In the genomic region with DNA sequence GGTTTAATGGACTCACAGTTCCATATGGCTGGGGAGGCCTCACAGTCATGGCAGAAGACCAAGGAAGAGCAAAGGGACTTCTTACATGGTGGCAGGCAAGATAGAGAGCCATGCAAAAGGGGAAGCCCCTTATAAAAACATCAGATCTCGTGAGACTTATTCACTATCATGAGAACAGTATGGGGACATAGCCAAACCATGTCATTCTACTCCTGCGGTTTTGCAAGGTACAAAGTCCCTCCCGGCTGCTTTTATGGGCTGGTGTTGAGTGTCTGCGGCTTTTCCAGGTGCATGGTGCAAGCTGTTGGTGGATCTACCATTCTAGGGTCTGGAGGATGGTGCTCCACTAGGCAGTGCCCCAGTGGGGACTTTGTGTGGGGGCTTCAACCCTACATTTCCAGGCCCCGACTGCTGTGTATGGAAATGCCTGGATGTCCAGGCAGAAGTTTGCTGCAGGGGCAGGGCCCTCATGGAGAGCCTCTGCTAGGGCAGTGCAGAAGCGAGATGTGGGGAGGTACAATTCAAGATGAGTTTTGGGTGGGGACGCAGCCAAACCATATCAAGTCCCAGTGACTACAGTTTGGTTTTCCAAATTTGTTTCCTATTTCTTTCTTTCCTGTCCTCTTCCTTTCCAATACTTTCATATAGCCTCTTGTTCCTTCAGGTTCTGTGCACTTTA, we compare ENCODE assay signal across 9 cellular contexts. TPM values are rescaled to one million over a fixed set of nuclear protein-coding genes. Genes with fewer than 3 reads are reported as not detected.
A peak's percentile ranks its signal among the peaks of the same experiment; 100 is the strongest.
DNase-seq lines count a peak whose midpoint lies in the region; ATAC-seq and TF ChIP-seq lines count a peak whose summit lies in the region.
"Not testable (repeated sequence)": the region's sequence is repeated elsewhere in the genome, so short reads cannot be mapped to it uniquely, and the experiment has no call there.
"Had no signal": no experiment of that assay in that cellular context is flagged by ENCODE, and none has a peak within 500 bp of the region (broad histone marks: within the 10 kb centered on the region; RNA-seq: fewer than 3 reads in every experiment).

No MANE protein-coding gene starts in this region.

- not testable (repeated sequence) for H4K20me1 ChIP-seq in BLaER1 treated with 17β-estradiol and CSF1 and Interleukin-3, amounts not matched to agents 10 nM and 100 nM

- peaks cover 12% of the 10 kb centered on the region for H3K9me3 Mint-ChIP-seq in T-helper 2 cell treated with Interferon-gamma antibody and Interleukin-4, amounts not matched to agents 5 μg/mL and 100 μg/mL, for 36 hours
- not testable (repeated sequence) for H3K9me3 Mint-ChIP-seq in activated T-cell treated with anti-CD3 and anti-CD28 coated beads, Interleukin-2, amount 50 U/mL, for 24 hours; natural killer cell
- H3K9me3 Mint-ChIP-seq in activated naive CD8-positive, alpha-beta T cell treated with anti-CD3 and anti-CD28 coated beads for 36 hours = peaks cover 12% of the 10 kb centered on the region

- H3K4me3 Mint-ChIP-seq in T-helper 2 cell treated with Interferon-gamma antibody and Interleukin-4, amounts not matched to agents 5 μg/mL and 100 μg/mL, for 36 hours = peak overlapping the region; percentile 5
- H3K4me3 Mint-ChIP-seq in activated T-cell treated with anti-CD3 and anti-CD28 coated beads, Interleukin-2, amount 50 U/mL, for 24 hours; activated naive CD8-positive, alpha-beta T cell treated with anti-CD3 and anti-CD28 coated beads for 36 hours: not testable (repeated sequence)
- peak overlapping the region; percentile 84 for H3K4me3 Mint-ChIP-seq in natural killer cell

- H3K36me3 ChIP-seq in BLaER1 treated with 17β-estradiol and CSF1 and Interleukin-3, amounts not matched to agents 10 nM and 100 nM; transverse colon: not testable (repeated sequence)

- WGBS in transverse colon (ENCODE audit: low coverage in 1 of 2), 2 donors = 42 to 56% methylated on average over 2 to 7 of the region's 7 CpGs

- H3K36me3 Mint-ChIP-seq in T-helper 2 cell treated with Interferon-gamma antibody and Interleukin-4, amounts not matched to agents 5 μg/mL and 100 μg/mL, for 36 hours (ENCODE audit: low read depth); activated T-cell treated with anti-CD3 and anti-CD28 coated beads, Interleukin-2, amount 50 U/mL, for 24 hours (ENCODE audit: low read depth); activated naive CD8-positive, alpha-beta T cell treated with anti-CD3 and anti-CD28 coated beads for 36 hours; natural killer cell: not testable (repeated sequence)

- peaks cover 12 to 28% (median 19%) of the 10 kb centered on the region in 11 experiments; a peak in 21 of 22 replicates for H3K9me3 ChIP-seq in BLaER1 treated with 17β-estradiol and CSF1 and Interleukin-3, amounts not matched to agents 10 nM and 100 nM (replicated peaks in 1 of 11)
- not testable (repeated sequence) for H3K9me3 ChIP-seq in transverse colon

- TF ChIP-seq EP300 in transverse colon (IDR thresholded peaks at IDR 0.05; ENCODE audit: low read depth) = not testable (repeated sequence)

- in situ Hi-C loops in transverse colon (cut with MboI; ENCODE audit: low pct_ligation_motif_present in 1 of 4, low pct_unique_long_range_greater_than_20kb in 1 of 4, low sequenced_read_pairs in 3 of 4) = not testable (repeated sequence)

- peak overlapping the region in 2 of 10 experiments; percentile 10 to 21; a peak in 2 of 20 replicates for H3K4me3 ChIP-seq in BLaER1 treated with 17β-estradiol and CSF1 and Interleukin-3, amounts not matched to agents 10 nM and 100 nM
- not testable (repeated sequence) for H3K4me3 ChIP-seq in transverse colon

- DNase-seq in HT-29 (ENCODE audit: low spot score) = peak; percentile 47
- DNase-seq in T-helper 2 cell treated with Interferon-gamma antibody and Interleukin-4, amounts not matched to agents 5 μg/mL and 100 μg/mL, for 36 hours (ENCODE audit: low spot score); activated T-cell treated with anti-CD3 and anti-CD28 coated beads, Interleukin-2, amount 50 U/mL, for 24 hours; activated naive CD8-positive, alpha-beta T cell treated with anti-CD3 and anti-CD28 coated beads for 36 hours; natural killer cell: not testable (repeated sequence)
- DNase-seq in left colon = peak; percentile 59 to 74
- peak; percentile 70 for DNase-seq in transverse colon

- TF ChIP-seq POLR2A in transverse colon (IDR thresholded peaks at IDR 0.05) = not testable (repeated sequence)

- peak; percentile 80 for ATAC-seq in left colon
- not testable (repeated sequence) for ATAC-seq in natural killer cell

- peak overlapping the region; percentile 36 to 80 (median 62) for H3K4me2 ChIP-seq in BLaER1 treated with 17β-estradiol and CSF1 and Interleukin-3, amounts not matched to agents 10 nM and 100 nM

- peaks cover 17 to 29% (median 20%) of the 10 kb centered on the region in 10 experiments for H3K4me1 ChIP-seq in BLaER1 treated with 17β-estradiol and CSF1 and Interleukin-3, amounts not matched to agents 10 nM and 100 nM
- H3K4me1 ChIP-seq in transverse colon = peaks cover 0 to 55% (median 40%) of the 10 kb centered on the region in 4 donors

- H3K27me3 ChIP-seq in BLaER1 treated with 17β-estradiol and CSF1 and Interleukin-3, amounts not matched to agents 10 nM and 100 nM; transverse colon: not testable (repeated sequence)

- peak overlapping the region; percentile 96 for H3K27ac Mint-ChIP-seq in T-helper 2 cell treated with Interferon-gamma antibody and Interleukin-4, amounts not matched to agents 5 μg/mL and 100 μg/mL, for 36 hours
- peak overlapping the region; percentile 90 for H3K27ac Mint-ChIP-seq in activated T-cell treated with anti-CD3 and anti-CD28 coated beads, Interleukin-2, amount 50 U/mL, for 24 hours
- peak overlapping the region; percentile 88 for H3K27ac Mint-ChIP-seq in activated naive CD8-positive, alpha-beta T cell treated with anti-CD3 and anti-CD28 coated beads for 36 hours
- H3K27ac Mint-ChIP-seq in natural killer cell = peak overlapping the region; percentile 85 to 92

- H3K27me3 Mint-ChIP-seq in T-helper 2 cell treated with Interferon-gamma antibody and Interleukin-4, amounts not matched to agents 5 μg/mL and 100 μg/mL, for 36 hours (ENCODE audit: low read depth); activated T-cell treated with anti-CD3 and anti-CD28 coated beads, Interleukin-2, amount 50 U/mL, for 24 hours; activated naive CD8-positive, alpha-beta T cell treated with anti-CD3 and anti-CD28 coated beads for 36 hours; natural killer cell (ENCODE audit: low read depth in 2 of 2): not testable (repeated sequence)

- 0 out of 22 replicates have a peak overlapping the region, but pooled peaks of 1 of the 11 experiments have one; percentile 24 for H3K9ac ChIP-seq in BLaER1 treated with 17β-estradiol and CSF1 and Interleukin-3, amounts not matched to agents 10 nM and 100 nM

- intact Hi-C loops in left colon (cut with DNase I, micrococcal nuclease); natural killer cell (cut with micrococcal nuclease); transverse colon (cut with DNase I; ENCODE audit: low total_unique reads): not testable (repeated sequence)

- TF ChIP-seq CTCF in natural killer cell (IDR thresholded peaks at IDR 0.05); transverse colon (IDR thresholded peaks at IDR 0.05): not testable (repeated sequence)

- H3K4me1 Mint-ChIP-seq in T-helper 2 cell treated with Interferon-gamma antibody and Interleukin-4, amounts not matched to agents 5 μg/mL and 100 μg/mL, for 36 hours (ENCODE audit: low read depth) = peaks cover 32% of the 10 kb centered on the region
- H3K4me1 Mint-ChIP-seq in activated T-cell treated with anti-CD3 and anti-CD28 coated beads, Interleukin-2, amount 50 U/mL, for 24 hours (ENCODE audit: low read depth) = peaks cover 55% of the 10 kb centered on the region
- peaks cover 39% of the 10 kb centered on the region for H3K4me1 Mint-ChIP-seq in activated naive CD8-positive, alpha-beta T cell treated with anti-CD3 and anti-CD28 coated beads for 36 hours
- H3K4me1 Mint-ChIP-seq in natural killer cell = peaks cover 28 to 29% of the 10 kb centered on the region in 2 donors

- H3K27ac ChIP-seq in BLaER1 treated with 17β-estradiol and CSF1 and Interleukin-3, amounts not matched to agents 10 nM and 100 nM = peak overlapping the region in 6 of 11 experiments; percentile 26 to 61 (median 49); a peak in 9 of 22 replicates
- H3K27ac ChIP-seq in transverse colon = peak overlapping the region; percentile 14 to 76 (median 68)

RNA-seq across cellular contexts. Expression of a gene that starts 26.6 kb away (rescaled TPM):
- 14.0 and 14.7 TPM in 2 replicates for total RNA-seq in HT-29 (2014; rRNA removed; shearing (Covaris generic))
- total RNA-seq in activated naive CD8-positive, alpha-beta T cell treated with anti-CD3 and anti-CD28 coated beads for 36 hours = 10 to 100 TPM; 10.4 to 11.6 TPM
- total RNA-seq in left colon (under 1 TPM; 0.22 to 0.34 TPM), natural killer cell (under 1 TPM in 1 of 3 donors, not detected in 2; 0.50 TPM), transverse colon (not detected)
- total RNA-seq: OCI-LY7 had no signal

RNA-seq across cellular contexts. Expression of a gene that starts 31.0 kb away (rescaled TPM):
- total RNA-seq in HT-29 (2014; rRNA removed; shearing (Covaris generic)) = not detected in 2 replicates
- total RNA-seq in activated naive CD8-positive, alpha-beta T cell treated with anti-CD3 and anti-CD28 coated beads for 36 hours = under 1 TPM; 0.72 to 0.74 TPM
- total RNA-seq in left colon (under 1 TPM; 0.21 to 0.84 TPM), natural killer cell (under 1 TPM in 1 of 3 donors, not detected in 2; 0.25 TPM), transverse colon (under 1 TPM in 2 of 4 donors, not detected in 2; 0.27 to 0.48 TPM)
- total RNA-seq: OCI-LY7 had no signal

RNA-seq across cellular contexts. Expression of a gene that starts 42.0 kb away (rescaled TPM):
- total RNA-seq in HT-29 (2014; rRNA removed; shearing (Covaris generic)) = 67.6 and 77.9 TPM in 2 replicates
- total RNA-seq in activated naive CD8-positive, alpha-beta T cell treated with anti-CD3 and anti-CD28 coated beads for 36 hours = 100 to 1,000 TPM; 118 to 124 TPM
- 100 to 1,000 TPM; 159 to 174 TPM for total RNA-seq in left colon
- total RNA-seq in natural killer cell = 100 to 1,000 TPM; 219 to 296 (median 259) TPM
- 100 to 1,000 TPM; 163 to 508 (median 237) TPM for total RNA-seq in transverse colon

RNA-seq across cellular contexts. Expression of a gene that starts 53.5 kb away (rescaled TPM):
- total RNA-seq in HT-29 (2014; rRNA removed; shearing (Covaris generic)) = 13.5 and 30.0 TPM in 2 replicates
- total RNA-seq in activated naive CD8-positive, alpha-beta T cell treated with anti-CD3 and anti-CD28 coated beads for 36 hours = 1 to 10 TPM; 7.6 to 9.4 TPM
- total RNA-seq in left colon = 10 to 100 TPM; 15.7 to 16.6 TPM
- 10 to 100 TPM; 16.5 to 19.3 (median 19.1) TPM for total RNA-seq in natural killer cell
- 10 to 100 TPM in 3 of 4 donors, 1 to 10 TPM in 1; 6.8 to 34.0 (median 26.0) TPM for total RNA-seq in transverse colon

RNA-seq across cellular contexts. Expression of a gene that starts 58.0 kb away (rescaled TPM):
- 0.58 TPM in 1 of 2 replicates, not detected in the other for total RNA-seq in HT-29 (2014; rRNA removed; shearing (Covaris generic))
- total RNA-seq in activated naive CD8-positive, alpha-beta T cell treated with anti-CD3 and anti-CD28 coated beads for 36 hours = 1 to 10 TPM in 1 of 2 experiments, under 1 TPM in 1; 0.85 to 1.1 TPM
- total RNA-seq in left colon = 1 to 10 TPM in 1 of 2 donors, under 1 TPM in 1; 0.49 to 1.9 TPM
- under 1 TPM; 0.07 to 0.72 (median 0.45) TPM for total RNA-seq in natural killer cell
- total RNA-seq in transverse colon = 1 to 10 TPM in 1 of 4 donors, under 1 TPM in 3; 0.20 to 1.1 (median 0.68) TPM
